8 cellular contexts compared by ENCODE assay signal in the genomic region with DNA sequence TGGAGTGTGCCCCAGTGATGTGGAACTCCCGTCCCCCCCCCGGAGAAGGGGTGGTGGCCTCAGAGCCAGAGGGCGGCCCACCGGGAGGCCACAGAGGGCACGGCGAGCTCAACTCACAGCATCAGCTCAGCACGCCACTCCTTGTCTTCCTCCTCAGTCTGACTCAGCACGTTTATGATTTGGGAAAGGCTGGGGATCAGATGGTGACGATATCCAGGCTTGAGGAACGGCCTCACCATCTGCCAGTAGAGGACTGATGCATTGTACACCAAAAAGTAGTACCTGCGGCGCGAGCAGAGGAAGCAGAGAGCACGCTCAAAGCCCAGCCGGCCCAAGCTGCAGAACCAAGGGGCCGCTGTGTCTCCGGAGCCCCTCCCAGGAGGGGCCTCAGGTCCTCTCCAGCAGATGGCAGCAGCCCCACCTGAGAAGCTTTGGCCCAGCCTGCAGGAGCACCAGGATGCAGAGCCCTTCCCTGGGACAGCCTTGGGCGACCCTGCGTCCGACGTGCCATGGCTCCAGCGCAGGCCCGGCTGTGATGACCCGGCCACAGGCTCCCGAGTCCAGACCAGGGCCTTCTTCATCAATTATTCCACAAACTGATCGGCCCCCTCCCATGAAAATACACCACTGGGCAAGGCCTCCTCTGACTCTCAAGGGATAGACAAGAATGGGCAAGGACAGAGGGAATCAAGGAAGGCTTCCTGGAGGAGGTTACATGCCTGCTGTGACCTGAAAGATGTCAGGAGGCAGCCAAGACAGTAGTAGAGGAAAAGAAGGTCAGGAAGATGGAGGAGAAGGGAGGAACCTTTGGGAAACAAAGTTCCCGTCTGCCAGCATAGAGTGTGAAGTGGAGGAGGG. TPM values are rescaled to one million over a fixed set of nuclear protein-coding genes. Genes with fewer than 3 reads are reported as not detected.
A peak's percentile ranks its signal among the peaks of the same experiment; 100 is the strongest.
DNase-seq lines count a peak whose midpoint lies in the region; ATAC-seq and TF ChIP-seq lines count a peak whose summit lies in the region.

No MANE protein-coding gene starts in this region.

- H3K9ac ChIP-seq in MM.1S (ENCODE audit: low read length) = no peak overlapping the region
- H3K9ac ChIP-seq in endodermal cell (ENCODE audit: extremely low read depth, low read length, poor library complexity, severe bottlenecking) = no peak overlapping the region

- WGBS in endodermal cell (ENCODE audit: insufficient coverage in 1 of 2, insufficient read length in 1 of 2), 2 experiments = 59 to 81% methylated on average over 12 to 27 of the region's 27 CpGs

- H3K9me2 ChIP-seq in MM.1S (replicated peaks; ENCODE audit: insufficient read depth, low read length) = no peaks in the 10 kb centered on the region

- H3K36me3 ChIP-seq in MM.1S (replicated peaks; ENCODE audit: insufficient read depth, low read length) (no peaks in the 10 kb centered on the region), endodermal cell (ENCODE audit: control insufficient read depth, insufficient read depth, low read length) (peaks cover 34% of the 10 kb centered on the region)

- no peaks in the 10 kb centered on the region for H3K79me2 ChIP-seq in MM.1S (ENCODE audit: low read length)

- CTCF ChIA-PET in activated naive CD4-positive, alpha-beta T cell treated with anti-CD3 and anti-CD28 coated beads for 36 hours (lab: Charles Lee) = interaction anchor here (0.8 to 1.7 kb wide), 3 partner anchors 31 to 186 kb away, joined by 3 to 7 read pairs (median 4); no protein-coding TSS in a partner anchor

- no peak overlapping the region for H3K4me3 Mint-ChIP-seq in activated naive CD4-positive, alpha-beta T cell treated with anti-CD3 and anti-CD28 coated beads for 36 hours
- H3K4me3 Mint-ChIP-seq in endodermal cell = no peak overlapping the region
- H3K4me3 Mint-ChIP-seq in stimulated activated effector memory CD8-positive, alpha-beta T cell treated with anti-CD3 and anti-CD28 coated beads, Interleukin-12 subunit alpha, Interleukin-12 subunit beta, amount 100 ng/mL, for 72 hours = no peak overlapping the region

- no peaks in the 10 kb centered on the region for H3K36me3 Mint-ChIP-seq in activated naive CD4-positive, alpha-beta T cell treated with anti-CD3 and anti-CD28 coated beads for 36 hours (ENCODE audit: low read depth)
- peaks cover 7% of the 10 kb centered on the region for H3K36me3 Mint-ChIP-seq in endodermal cell (ENCODE audit: low read depth)
- H3K36me3 Mint-ChIP-seq in stimulated activated effector memory CD8-positive, alpha-beta T cell treated with anti-CD3 and anti-CD28 coated beads, Interleukin-12 subunit alpha, Interleukin-12 subunit beta, amount 100 ng/mL, for 72 hours = no peaks in the 10 kb centered on the region

- no peaks in the 10 kb centered on the region for H3K4me1 ChIP-seq in MM.1S (ENCODE audit: low read length)
- H3K4me1 ChIP-seq in endodermal cell (ENCODE audit: control insufficient read depth, insufficient read depth, low read length) = no peaks in the 10 kb centered on the region

- intact Hi-C loops in activated naive CD4-positive, alpha-beta T cell treated with anti-CD3 and anti-CD28 coated beads for 36 hours (cut with micrococcal nuclease) = loop anchor here (10.0 kb wide), 1 partner anchor 456 kb away; the partner anchor contains the start of gene MTG1

- H3K27ac Mint-ChIP-seq in activated naive CD4-positive, alpha-beta T cell treated with anti-CD3 and anti-CD28 coated beads for 36 hours = no peak overlapping the region
- H3K27ac Mint-ChIP-seq in endodermal cell = no peak overlapping the region
- no peak overlapping the region for H3K27ac Mint-ChIP-seq in stimulated activated effector memory CD8-positive, alpha-beta T cell treated with anti-CD3 and anti-CD28 coated beads, Interleukin-12 subunit alpha, Interleukin-12 subunit beta, amount 100 ng/mL, for 72 hours

- peaks cover 39% of the 10 kb centered on the region for H3K27me3 Mint-ChIP-seq in activated naive CD4-positive, alpha-beta T cell treated with anti-CD3 and anti-CD28 coated beads for 36 hours (ENCODE audit: low read depth)
- peaks cover 3% of the 10 kb centered on the region for H3K27me3 Mint-ChIP-seq in endodermal cell (ENCODE audit: insufficient read depth)

- no peaks in the 10 kb centered on the region for H3K9me3 ChIP-seq in MM.1S (replicated peaks; ENCODE audit: insufficient read depth, low read length)
- H3K9me3 ChIP-seq in endodermal cell (ENCODE audit: control insufficient read depth, low read length) = no peaks in the 10 kb centered on the region

- peaks cover 5% of the 10 kb centered on the region for H3K4me1 Mint-ChIP-seq in activated naive CD4-positive, alpha-beta T cell treated with anti-CD3 and anti-CD28 coated beads for 36 hours (ENCODE audit: low read depth)
- H3K4me1 Mint-ChIP-seq in endodermal cell = peaks cover 5% of the 10 kb centered on the region
- H3K4me1 Mint-ChIP-seq in stimulated activated effector memory CD8-positive, alpha-beta T cell treated with anti-CD3 and anti-CD28 coated beads, Interleukin-12 subunit alpha, Interleukin-12 subunit beta, amount 100 ng/mL, for 72 hours = peaks cover 13% of the 10 kb centered on the region

- H3K27ac ChIP-seq in MM.1S (ENCODE audit: low read length) (no peak overlapping the region), endodermal cell (ENCODE audit: low read depth, low read length) (no peak overlapping the region)

- H4K20me1 ChIP-seq in MM.1S (ENCODE audit: insufficient read depth, low read length) = no peaks in the 10 kb centered on the region

- H3K9me3 Mint-ChIP-seq in activated naive CD4-positive, alpha-beta T cell treated with anti-CD3 and anti-CD28 coated beads for 36 hours = no peaks in the 10 kb centered on the region
- H3K9me3 Mint-ChIP-seq in endodermal cell = no peaks in the 10 kb centered on the region
- no peaks in the 10 kb centered on the region for H3K9me3 Mint-ChIP-seq in stimulated activated effector memory CD8-positive, alpha-beta T cell treated with anti-CD3 and anti-CD28 coated beads, Interleukin-12 subunit alpha, Interleukin-12 subunit beta, amount 100 ng/mL, for 72 hours

- no peak overlapping the region for H3K4me2 ChIP-seq in MM.1S (ENCODE audit: low read depth, low read length)

- ATAC-seq in stimulated activated effector memory CD8-positive, alpha-beta T cell treated with anti-CD3 and anti-CD28 coated beads, Interleukin-12 subunit alpha, Interleukin-12 subunit beta, amount 100 ng/mL, for 72 hours = peak; percentile 31
- ATAC-seq in GM21529 (IDR thresholded peaks at IDR 0.05; ENCODE audit: unreplicated experiment) (no peak), HG03342 (IDR thresholded peaks at IDR 0.05; ENCODE audit: unreplicated experiment) (no peak)

- no peak overlapping the region for H2AFZ ChIP-seq in MM.1S (ENCODE audit: low read length)

- H3K4me3 ChIP-seq in MM.1S (ENCODE audit: low read length) = no peak overlapping the region
- no peak overlapping the region for H3K4me3 ChIP-seq in endodermal cell (ENCODE audit: low read length)

- H3K27me3 ChIP-seq in MM.1S (replicated peaks; ENCODE audit: insufficient read depth, low read length) = peaks cover 70% of the 10 kb centered on the region
- no peaks in the 10 kb centered on the region for H3K27me3 ChIP-seq in endodermal cell (ENCODE audit: control insufficient read depth, insufficient read depth, low read length, poor library complexity, severe bottlenecking)

- no peaks in the 10 kb centered on the region for H3F3A ChIP-seq in MM.1S (ENCODE audit: insufficient read depth, low read length)

- TF ChIP-seq CTCF in MM.1S (IDR thresholded peaks at IDR 0.05; ENCODE audit: low read length) (peak; percentile 16; the same call in 1 of the 2 replicates), endodermal cell (conservative IDR thresholded peaks at IDR 0.05) (peak; percentile 86)

- DNase-seq in activated naive CD4-positive, alpha-beta T cell treated with anti-CD3 and anti-CD28 coated beads for 36 hours = peak; percentile 49
- no peak for DNase-seq in activated naive CD4-positive, alpha-beta T cell treated with anti-CD3 and anti-CD28 coated beads, Interleukin-2, amount 50 U/mL, for 16 hours
- DNase-seq in MM.1S = no peak
- peak; percentile 93 for DNase-seq in endodermal cell
- DNase-seq in stimulated activated effector memory CD8-positive, alpha-beta T cell treated with anti-CD3 and anti-CD28 coated beads, Interleukin-12 subunit alpha, Interleukin-12 subunit beta, amount 100 ng/mL, for 72 hours (ENCODE audit: low spot score in 2 of 2) = no peak
- no peak for DNase-seq in activated gamma-delta T cell treated with Interleukin-2 at 50 U/mL for 16 hours

RNA-seq across cellular contexts. Expression of gene CFAP46, which starts 3.7 kb away (rescaled TPM):
- not detected for total RNA-seq in activated naive CD4-positive, alpha-beta T cell treated with anti-CD3 and anti-CD28 coated beads for 36 hours
- total RNA-seq in endodermal cell = 10 to 100 TPM in 1 of 2 donors, 1 to 10 TPM in 1; 9.9 to 10.5 TPM
- 4.3 TPM for polyA plus RNA-seq in endodermal cell (2013, experiment 1 of 2)
- 2.9 TPM for polyA plus RNA-seq in endodermal cell (2013, experiment 2 of 2)

Comparison
In these comparisons a context has a peak if more than half of its experiments do, and no peak if none do; other contexts are left out.
1. DNase-seq: peak in activated naive CD4-positive, alpha-beta T cell treated with anti-CD3 and anti-CD28 coated beads for 36 hours (single experiment) and endodermal cell (single experiment); none in activated naive CD4-positive, alpha-beta T cell treated with anti-CD3 and anti-CD28 coated beads, Interleukin-2, amount 50 U/mL, for 16 hours (single experiment), MM.1S (single experiment), stimulated activated effector memory CD8-positive, alpha-beta T cell treated with anti-CD3 and anti-CD28 coated beads, Interleukin-12 subunit alpha, Interleukin-12 subunit beta, amount 100 ng/mL, for 72 hours (0 of 2) and activated gamma-delta T cell treated with Interleukin-2 at 50 U/mL for 16 hours (single experiment).
2. RNA of gene CFAP46, which starts 3.7 kb away (total RNA-seq): 9.9 to 10.5 TPM in endodermal cell; not detected in activated naive CD4-positive, alpha-beta T cell treated with anti-CD3 and anti-CD28 coated beads for 36 hours; every median in the first group is over 10 times any median in the second.